12 cellular contexts compared by ENCODE assay signal in the genomic region with DNA sequence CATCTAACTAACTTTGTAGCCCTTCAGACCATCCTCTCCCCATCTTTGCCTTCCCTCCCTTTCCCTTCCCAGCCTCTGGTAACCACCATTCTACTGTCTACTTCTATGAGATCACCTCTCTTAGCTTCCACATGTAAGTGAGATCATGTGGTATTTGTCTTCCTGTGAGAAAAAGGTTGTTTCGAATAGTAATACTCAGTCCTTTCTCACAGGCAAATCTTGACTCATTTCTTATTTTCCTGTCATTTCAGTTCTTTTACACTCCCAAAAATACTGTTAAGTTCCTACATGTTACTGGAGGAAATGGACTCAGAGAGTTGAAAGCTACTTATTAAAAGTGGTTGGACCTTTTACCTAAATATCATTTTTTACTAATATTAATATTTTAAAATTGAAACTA.
DNase-seq lines count a peak whose midpoint lies in the region; ATAC-seq and TF ChIP-seq lines count a peak whose summit lies in the region.
"Had no signal": no experiment of that assay in that cellular context is flagged by ENCODE, and none has a peak within 500 bp of the region (broad histone marks: within the 10 kb centered on the region; RNA-seq: fewer than 3 reads in every experiment).

No MANE protein-coding gene starts in this region.

- no peaks in the 10 kb centered on the region for H3K79me2 ChIP-seq in mesendoderm (ENCODE audit: control insufficient read depth, insufficient read depth, low read length)

- no peaks in the 10 kb centered on the region for H3K9me3 ChIP-seq in testis

- no CpG with 5 or more reads among the region's 1 CpG for WGBS in mesendoderm (ENCODE audit: extremely low coverage, insufficient coverage, low lambda C conversion rate)
- 87 to 95% methylated on average over 1 of the region's 1 CpG for WGBS in testis, 2 donors

- TF ChIP-seq CTCF in testis (IDR thresholded peaks at IDR 0.05): no peak

- H3K27ac Mint-ChIP-seq in effector memory CD8-positive, alpha-beta T cell: peak overlapping the region; percentile 83 to 89

- no peak overlapping the region for H3K56ac ChIP-seq in mesendoderm (ENCODE audit: low read length)

- no peak overlapping the region for H4K8ac ChIP-seq in mesendoderm (ENCODE audit: low read depth, low read length)

- H2BK120ac ChIP-seq in mesendoderm (ENCODE audit: low read depth, low read length): no peak overlapping the region

- no peak overlapping the region for H2BK15ac ChIP-seq in mesendoderm (replicated peaks; ENCODE audit: low read depth)

- no peak overlapping the region for H3K18ac ChIP-seq in mesendoderm (ENCODE audit: low read length)

- no peak overlapping the region for H4K5ac ChIP-seq in mesendoderm (ENCODE audit: low read length)

- no peak overlapping the region for H3K23ac ChIP-seq in mesendoderm (ENCODE audit: low read length)

- peaks cover 4 to 6% of the 10 kb centered on the region in 2 donors for H3K4me1 Mint-ChIP-seq in effector memory CD8-positive, alpha-beta T cell (ENCODE audit: low read depth in 2 of 2)
- H3K4me1 Mint-ChIP-seq: H9 had no signal

- no peak overlapping the region for H3K4me2 ChIP-seq in mesendoderm (ENCODE audit: low read length)

- intact Hi-C loops in testis (cut with DNase I; ENCODE audit: low total_unique reads): no loop called here

- no peak overlapping the region for H2BK5ac ChIP-seq in mesendoderm (ENCODE audit: low read length)

- ATAC-seq in GM18861 (IDR thresholded peaks at IDR 0.05; ENCODE audit: unreplicated experiment): peak; percentile 75
- ATAC-seq in GM21447 (IDR thresholded peaks at IDR 0.05; ENCODE audit: unreplicated experiment): peak; percentile 79
- peak; percentile 72 for ATAC-seq in HG03097 (IDR thresholded peaks at IDR 0.05; ENCODE audit: low FRiP score, unreplicated experiment)
- ATAC-seq in effector memory CD8-positive, alpha-beta T cell (replicated peaks): peak; percentile 76

- no peaks in the 10 kb centered on the region for H3K79me1 ChIP-seq in mesendoderm (ENCODE audit: low read length)

- H3K4me3 ChIP-seq in mesendoderm (ENCODE audit: low read length) (no peak overlapping the region), testis (no peak overlapping the region)

- no peak for DNase-seq in effector memory CD8-positive, alpha-beta T cell
- DNase-seq in A172 (ENCODE audit: low spot score): no peak
- DNase-seq in mesendoderm: no peak
- DNase-seq in iPS-NIHi11 (ENCODE audit: low spot score): no peak
- DNase-seq in testis: no peak
- DNase-seq: activated naive CD4-positive, alpha-beta T cell treated with anti-CD3 and anti-CD28 coated beads, Interleukin-2, amount 50 U/mL, for 16 hours; effector memory CD4-positive, alpha-beta T cell; H9; MM.1S had no signal

- H3K9ac ChIP-seq in mesendoderm (ENCODE audit: low read length): no peak overlapping the region

- peak overlapping the region in 1 of 2 donors; percentile 13 for H3K4me3 Mint-ChIP-seq in effector memory CD8-positive, alpha-beta T cell
- H3K4me3 Mint-ChIP-seq: H9 had no signal

- H3K36me3 ChIP-seq in mesendoderm (ENCODE audit: control insufficient read depth, insufficient read depth, low read length): no peaks in the 10 kb centered on the region
- H3K36me3 ChIP-seq in testis (ENCODE audit: low read depth, missing control alignments): no peaks in the 10 kb centered on the region

- H3K27me3 ChIP-seq in mesendoderm (ENCODE audit: insufficient read depth, low read length, poor library complexity): no peaks in the 10 kb centered on the region
- no peaks in the 10 kb centered on the region for H3K27me3 ChIP-seq in testis

- no peak overlapping the region for H2AK5ac ChIP-seq in mesendoderm (ENCODE audit: low read length)

- no peak overlapping the region for H3K27ac ChIP-seq in mesendoderm (ENCODE audit: low read depth, low read length)
- H3K27ac ChIP-seq in testis: no peak overlapping the region

- H3K27me3 Mint-ChIP-seq in effector memory CD8-positive, alpha-beta T cell: no peaks in the 10 kb centered on the region

- H3K36me3 Mint-ChIP-seq in effector memory CD8-positive, alpha-beta T cell (ENCODE audit: insufficient read depth): no peaks in the 10 kb centered on the region

- H3K9me3 Mint-ChIP-seq in effector memory CD8-positive, alpha-beta T cell: no peaks in the 10 kb centered on the region
- H3K9me3 Mint-ChIP-seq: H9 had no signal

- H3K4me1 ChIP-seq in mesendoderm (ENCODE audit: control insufficient read depth, low read depth, low read length) (no peaks in the 10 kb centered on the region), testis (no peaks in the 10 kb centered on the region)

- no peak overlapping the region for H3K4ac ChIP-seq in mesendoderm (ENCODE audit: low read depth, low read length)

- no peak for TF ChIP-seq POLR2A in testis (IDR thresholded peaks at IDR 0.05)
